In genomic region chr13:42885325-42885724, GRCh38 we compare ENCODE assay signal across 31 cellular contexts.
"Had no signal": no experiment of that assay in that cellular context is flagged by ENCODE, and none has a peak within 500 bp of the region (broad histone marks: within the 10 kb centered on the region; RNA-seq: fewer than 3 reads in every experiment).

No MANE protein-coding gene starts in this region.

- DNase-seq: activated CD4-positive, alpha-beta T cell treated with anti-CD3 and anti-CD28 coated beads for 36 hours; activated CD4-positive, alpha-beta T cell treated with anti-CD3 and anti-CD28 coated beads, Interleukin-2, amount 50 U/mL, for 1 hour; activated CD4-positive, alpha-beta T cell treated with anti-CD3 and anti-CD28 coated beads, Interleukin-2, amount 50 U/mL, for 48 hours; activated CD4-positive, CD25-positive, alpha-beta regulatory T cell; activated CD4-positive, CD25-positive, alpha-beta regulatory T cell treated with anti-CD3 and anti-CD28 coated beads, Interleukin-2, amount 50 U/mL, for 72 hours; activated CD8-positive, alpha-beta memory T cell treated with anti-CD3 and anti-CD28 coated beads, Interleukin-2, amount 10 ng/mL, durations not matched to agents 7 days and 5 days; activated CD8-positive, alpha-beta memory T cell treated with anti-CD3 and anti-CD28 coated beads, Interleukin-2, amount 50 U/mL, for 4 hours; activated CD8-positive, alpha-beta T cell treated with anti-CD3 and anti-CD28 coated beads for 36 hours; activated gamma-delta T cell; activated naive CD4-positive, alpha-beta T cell; activated naive CD4-positive, alpha-beta T cell treated with anti-CD3 and anti-CD28 coated beads, Interleukin-2, amount 10 ng/mL, durations not matched to agents 7 days and 5 days; activated naive CD8-positive, alpha-beta T cell treated with anti-CD3 and anti-CD28 coated beads, Interleukin-2, amount 10 ng/mL, durations not matched to agents 7 days and 5 days; activated T-cell treated with anti-CD3 and anti-CD28 coated beads, Interleukin-2, amount 50 U/mL, for 1 hour; activated T-cell treated with anti-CD3 and anti-CD28 coated beads, Interleukin-2, amount 50 U/mL, for 72 hours; central memory CD4-positive, alpha-beta T cell; cerebellar nuclear complex; colonic mucosa; effector CD8-positive, alpha-beta T cell; esophagus squamous epithelium; foreskin fibroblast; head of caudate nucleus; T-cell; T1000 had no signal

- H3K36me3 Mint-ChIP-seq: brain had no signal

- H3K9me3 Mint-ChIP-seq: activated CD8-positive, alpha-beta T cell treated with anti-CD3 and anti-CD28 coated beads for 36 hours; activated naive CD4-positive, alpha-beta T cell treated with anti-CD3 and anti-CD28 coated beads, Interleukin-2, amount 10 ng/mL, durations not matched to agents 7 days and 5 days; activated naive CD4-positive, alpha-beta T cell treated with anti-CD3 and anti-CD28 coated beads, Interleukin-2, amount 50 U/mL, for 72 hours; activated naive CD8-positive, alpha-beta T cell treated with anti-CD3 and anti-CD28 coated beads, Interleukin-2, amount 10 ng/mL, durations not matched to agents 7 days and 5 days; activated T-cell treated with anti-CD3 and anti-CD28 coated beads, Interleukin-2, amount 50 U/mL, for 72 hours; T-cell; T-helper 1 cell treated with Interleukin-12 subunit alpha and Interleukin-12 subunit beta and Interleukin-4 antibody, amounts not matched to agents 30 μg/mL and 1 μg/mL, for 36 hours; T-helper 2 cell treated with Interferon-gamma antibody and Interleukin-4, amounts not matched to agents 5 μg/mL and 100 μg/mL, for 36 hours had no signal

- H3K27me3 ChIP-seq: ascending aorta, breast epithelium, cardiac muscle cell, colonic mucosa, esophagus squamous epithelium had no signal

- H3K27ac Mint-ChIP-seq: activated CD4-positive, alpha-beta T cell treated with anti-CD3 and anti-CD28 coated beads for 36 hours; activated CD8-positive, alpha-beta memory T cell treated with anti-CD3 and anti-CD28 coated beads, Interleukin-2, amount 10 ng/mL, durations not matched to agents 7 days and 5 days; activated CD8-positive, alpha-beta T cell treated with anti-CD3 and anti-CD28 coated beads for 36 hours; activated naive CD4-positive, alpha-beta T cell treated with anti-CD3 and anti-CD28 coated beads, Interleukin-2, amount 10 ng/mL, durations not matched to agents 7 days and 5 days; activated naive CD4-positive, alpha-beta T cell treated with anti-CD3 and anti-CD28 coated beads, Interleukin-2, amount 50 U/mL, for 72 hours; activated naive CD8-positive, alpha-beta T cell treated with anti-CD3 and anti-CD28 coated beads, Interleukin-2, amount 10 ng/mL, durations not matched to agents 7 days and 5 days; activated T-cell treated with anti-CD3 and anti-CD28 coated beads, Interleukin-2, amount 50 U/mL, for 72 hours; brain; T-cell; T-helper 1 cell treated with Interleukin-12 subunit alpha and Interleukin-12 subunit beta and Interleukin-4 antibody, amounts not matched to agents 30 μg/mL and 1 μg/mL, for 36 hours; T-helper 2 cell treated with Interferon-gamma antibody and Interleukin-4, amounts not matched to agents 5 μg/mL and 100 μg/mL, for 36 hours had no signal

- H3K4me1 ChIP-seq: ascending aorta, breast epithelium, colonic mucosa had no signal

- H3K27me3 Mint-ChIP-seq: activated naive CD8-positive, alpha-beta T cell treated with anti-CD3 and anti-CD28 coated beads, Interleukin-2, amount 10 ng/mL, durations not matched to agents 7 days and 5 days had no signal

- H3K27ac ChIP-seq: ascending aorta, breast epithelium, cardiac muscle cell, colonic mucosa, epithelial cell of prostate, esophagus squamous epithelium had no signal

- H3K4me3 Mint-ChIP-seq: activated CD4-positive, alpha-beta T cell treated with anti-CD3 and anti-CD28 coated beads for 36 hours; activated CD8-positive, alpha-beta memory T cell treated with anti-CD3 and anti-CD28 coated beads, Interleukin-2, amount 10 ng/mL, durations not matched to agents 7 days and 5 days; activated CD8-positive, alpha-beta T cell treated with anti-CD3 and anti-CD28 coated beads for 36 hours; activated naive CD4-positive, alpha-beta T cell treated with anti-CD3 and anti-CD28 coated beads, Interleukin-2, amount 10 ng/mL, durations not matched to agents 7 days and 5 days; activated naive CD8-positive, alpha-beta T cell treated with anti-CD3 and anti-CD28 coated beads, Interleukin-2, amount 10 ng/mL, durations not matched to agents 7 days and 5 days; activated T-cell treated with anti-CD3 and anti-CD28 coated beads, Interleukin-2, amount 50 U/mL, for 72 hours; brain; T-cell; T-helper 1 cell treated with Interleukin-12 subunit alpha and Interleukin-12 subunit beta and Interleukin-4 antibody, amounts not matched to agents 30 μg/mL and 1 μg/mL, for 36 hours; T-helper 2 cell treated with Interferon-gamma antibody and Interleukin-4, amounts not matched to agents 5 μg/mL and 100 μg/mL, for 36 hours had no signal

- H3K9me3 ChIP-seq: ascending aorta, breast epithelium, colonic mucosa, esophagus squamous epithelium had no signal

- H3K36me3 ChIP-seq: ascending aorta, breast epithelium, cardiac muscle cell, colonic mucosa, esophagus squamous epithelium had no signal

- H3K4me1 Mint-ChIP-seq: activated CD8-positive, alpha-beta memory T cell treated with anti-CD3 and anti-CD28 coated beads, Interleukin-2, amount 10 ng/mL, durations not matched to agents 7 days and 5 days; activated naive CD4-positive, alpha-beta T cell treated with anti-CD3 and anti-CD28 coated beads, Interleukin-2, amount 10 ng/mL, durations not matched to agents 7 days and 5 days had no signal

- H3K4me3 ChIP-seq: ascending aorta, breast epithelium, cardiac muscle cell, colonic mucosa, esophagus squamous epithelium had no signal
